Comparison of ENCODE assay signal across 22 cellular contexts in genomic region chr11:8746575-8746974, GRCh38.
"Had no signal": no experiment of that assay in that cellular context is flagged by ENCODE, and none has a peak within 500 bp of the region (broad histone marks: within the 10 kb centered on the region; RNA-seq: fewer than 3 reads in every experiment).

No MANE protein-coding gene starts in this region.

- DNase-seq: activated CD4-positive, alpha-beta T cell treated with anti-CD3 and anti-CD28 coated beads, Interleukin-2, amount 10 ng/mL, durations not matched to agents 24 days and 14 days; activated CD4-positive, alpha-beta T cell treated with anti-CD3 and anti-CD28 coated beads, Interleukin-2, amount 50 U/mL, for 48 hours; activated CD4-positive, CD25-positive, alpha-beta regulatory T cell treated with anti-CD3 and anti-CD28 coated beads, Interleukin-2, amount 50 U/mL, for 72 hours; activated gamma-delta T cell; activated naive CD4-positive, alpha-beta T cell treated with anti-CD3 and anti-CD28 coated beads for 36 hours; activated T-cell treated with anti-CD3 and anti-CD28 coated beads for 4 hours; activated T-cell treated with anti-CD3 and anti-CD28 coated beads, Interleukin-2, amount 50 U/mL, for 48 hours; amygdala; NCI-H1105 treated with DMSO at 0.1 percent for 48 hours; NCI-H1436 treated with DMSO at 0.1 percent for 48 hours; NCI-H187; NCI-H2081; NCI-H510A treated with DMSO at 0.1 percent for 48 hours; NCI-H69; PC-9; SHP77 treated with DMSO at 0.1 percent for 48 hours had no signal

- H3K4me3 Mint-ChIP-seq: activated CD4-positive, alpha-beta T cell treated with anti-CD3 and anti-CD28 coated beads, Interleukin-2, amount 10 ng/mL, durations not matched to agents 24 days and 14 days; activated naive CD4-positive, alpha-beta T cell treated with anti-CD3 and anti-CD28 coated beads for 36 hours; activated naive CD8-positive, alpha-beta T cell; activated T-helper 17 cell treated with anti-CD3 and anti-CD28 coated beads, Interleukin-2, amount 50 U/mL, for 72 hours; brain; T-helper 1 cell treated with Interleukin-12 subunit alpha and Interleukin-12 subunit beta and Interleukin-4 antibody, amounts not matched to agents 30 μg/mL and 1 μg/mL, for 36 hours; WTC11 had no signal

- H3K27me3 Mint-ChIP-seq: brain had no signal

- H3K36me3 Mint-ChIP-seq: activated naive CD8-positive, alpha-beta T cell had no signal

- H3K9ac ChIP-seq: KMS-11 had no signal

- H3K4me1 Mint-ChIP-seq: activated T-helper 17 cell treated with anti-CD3 and anti-CD28 coated beads, Interleukin-2, amount 50 U/mL, for 72 hours; brain had no signal

- H2AFZ ChIP-seq: PC-9 had no signal

- H3K4me3 ChIP-seq: PC-9 had no signal

- H3K9me3 Mint-ChIP-seq: activated CD4-positive, alpha-beta T cell treated with anti-CD3 and anti-CD28 coated beads, Interleukin-2, amount 10 ng/mL, durations not matched to agents 24 days and 14 days; activated naive CD4-positive, alpha-beta T cell treated with anti-CD3 and anti-CD28 coated beads for 36 hours; activated T-helper 17 cell treated with anti-CD3 and anti-CD28 coated beads, Interleukin-2, amount 50 U/mL, for 72 hours; T-helper 1 cell treated with Interleukin-12 subunit alpha and Interleukin-12 subunit beta and Interleukin-4 antibody, amounts not matched to agents 30 μg/mL and 1 μg/mL, for 36 hours had no signal

- H3K4me2 ChIP-seq: KMS-11, PC-9 had no signal

- H3K27ac Mint-ChIP-seq: activated CD4-positive, alpha-beta T cell treated with anti-CD3 and anti-CD28 coated beads, Interleukin-2, amount 10 ng/mL, durations not matched to agents 24 days and 14 days; activated naive CD4-positive, alpha-beta T cell treated with anti-CD3 and anti-CD28 coated beads for 36 hours; activated naive CD8-positive, alpha-beta T cell; activated T-helper 17 cell treated with anti-CD3 and anti-CD28 coated beads, Interleukin-2, amount 50 U/mL, for 72 hours; T-helper 1 cell treated with Interleukin-12 subunit alpha and Interleukin-12 subunit beta and Interleukin-4 antibody, amounts not matched to agents 30 μg/mL and 1 μg/mL, for 36 hours; WTC11 had no signal

- H3K27ac ChIP-seq: KMS-11, PC-9 had no signal

- ATAC-seq: activated T-helper 17 cell treated with anti-CD3 and anti-CD28 coated beads, Interleukin-2, amount 50 U/mL, for 72 hours; WTC11 had no signal
